Comparison of ENCODE assay signal across 8 cellular contexts in genomic region chr17:40026816-40027613, GRCh38. TPM values are rescaled to one million over a fixed set of nuclear protein-coding genes. Genes with fewer than 3 reads are reported as not detected.
A peak's percentile ranks its signal among the peaks of the same experiment; 100 is the strongest.
DNase-seq lines count a peak whose midpoint lies in the region; ATAC-seq and TF ChIP-seq lines count a peak whose summit lies in the region.

No MANE protein-coding gene starts in this region.

- peaks cover 6% of the 10 kb centered on the region for H3K4me1 Mint-ChIP-seq in neural progenitor cell
- peaks cover 24% of the 10 kb centered on the region for H3K4me1 Mint-ChIP-seq in stimulated activated naive CD8-positive, alpha-beta T cell treated with anti-CD3 and anti-CD28 coated beads, Interleukin-15, amount 100 ng/mL, for 72 hours

- H3K9me3 Mint-ChIP-seq in neural progenitor cell = no peaks in the 10 kb centered on the region
- no peaks in the 10 kb centered on the region for H3K9me3 Mint-ChIP-seq in stimulated activated naive CD8-positive, alpha-beta T cell treated with anti-CD3 and anti-CD28 coated beads, Interleukin-15, amount 100 ng/mL, for 72 hours

- H3K4me3 ChIP-seq in DND-41 (ENCODE audit: low read depth in 1 of 2, low read length in 2 of 2) = no peak overlapping the region
- no peak overlapping the region for H3K4me3 ChIP-seq in fibroblast of the aortic adventitia (ENCODE audit: low read depth, low read length)
- H3K4me3 ChIP-seq in neural progenitor cell = no peak overlapping the region

- no peaks in the 10 kb centered on the region for H4K20me1 ChIP-seq in DND-41 (ENCODE audit: insufficient read depth, low read length)
- no peaks in the 10 kb centered on the region for H4K20me1 ChIP-seq in neural progenitor cell (ENCODE audit: low read depth)

- no peaks in the 10 kb centered on the region for H3K4me1 ChIP-seq in DND-41 (ENCODE audit: insufficient read depth, low read length)
- no peaks in the 10 kb centered on the region for H3K4me1 ChIP-seq in neural progenitor cell

- no peaks in the 10 kb centered on the region for H3K27me3 ChIP-seq in DND-41 (ENCODE audit: insufficient read depth, low read length, poor library complexity)
- no peaks in the 10 kb centered on the region for H3K27me3 ChIP-seq in neural progenitor cell

- H3F3A ChIP-seq in neural progenitor cell (ENCODE audit: low read depth) = peaks cover 8% of the 10 kb centered on the region

- H3K79me2 ChIP-seq in DND-41 (ENCODE audit: insufficient read depth, low read length) (no peaks in the 10 kb centered on the region), neural progenitor cell (ENCODE audit: low read depth) (no peaks in the 10 kb centered on the region)

- H3K4me3 Mint-ChIP-seq in neural progenitor cell = no peak overlapping the region
- H3K4me3 Mint-ChIP-seq in stimulated activated naive CD8-positive, alpha-beta T cell treated with anti-CD3 and anti-CD28 coated beads, Interleukin-15, amount 100 ng/mL, for 72 hours = no peak overlapping the region

- peak; percentile 94 for ATAC-seq in DND-41 (ENCODE audit: insufficient read depth, low read depth)
- ATAC-seq in stimulated activated naive CD8-positive, alpha-beta T cell treated with anti-CD3 and anti-CD28 coated beads, Interleukin-15, amount 100 ng/mL, for 72 hours = peak; percentile 93
- no peak for ATAC-seq in GM21825 (IDR thresholded peaks at IDR 0.05; ENCODE audit: unreplicated experiment)

- H3K9ac ChIP-seq in DND-41 (ENCODE audit: low read depth, low read length) (no peak overlapping the region), neural progenitor cell (no peak overlapping the region)

- peak; percentile 72 for DNase-seq in DND-41
- peak; percentile 77 to 78 for DNase-seq in Kasumi-1 (lab: John Stamatoyannopoulos, UW)
- peak; percentile 79 for DNase-seq in RPMI8226
- DNase-seq in activated T-helper 1 cell treated with anti-CD3 and anti-CD28 coated beads, Interleukin-2, amount 50 U/mL, for 16 hours (ENCODE audit: low read depth in 1 of 2, low spot score in 1 of 2) = peak; percentile 55 to 64
- peak; percentile 84 for DNase-seq in fibroblast of the aortic adventitia (ENCODE audit: low read depth)
- DNase-seq in neural progenitor cell (ENCODE audit: low spot score) = peak; percentile 92
- DNase-seq in stimulated activated naive CD8-positive, alpha-beta T cell treated with anti-CD3 and anti-CD28 coated beads, Interleukin-15, amount 100 ng/mL, for 72 hours = peak; percentile 69 to 71

- no peak overlapping the region for H2AFZ ChIP-seq in DND-41 (ENCODE audit: low read depth, low read length)
- H2AFZ ChIP-seq in neural progenitor cell (replicated peaks) = no peak overlapping the region

- no peak overlapping the region for H3K4me2 ChIP-seq in DND-41 (ENCODE audit: insufficient read depth, low read length)
- H3K4me2 ChIP-seq in neural progenitor cell = no peak overlapping the region

- H3K27ac ChIP-seq in DND-41 (ENCODE audit: low read length) (no peak overlapping the region; the same call in 1 of the 2 replicates), neural progenitor cell (no peak overlapping the region)

- H3K36me3 Mint-ChIP-seq in neural progenitor cell = peaks cover 33% of the 10 kb centered on the region

- no peak overlapping the region for H3K27ac Mint-ChIP-seq in neural progenitor cell
- peak overlapping the region in 1 of 2 donors; percentile 54 for H3K27ac Mint-ChIP-seq in stimulated activated naive CD8-positive, alpha-beta T cell treated with anti-CD3 and anti-CD28 coated beads, Interleukin-15, amount 100 ng/mL, for 72 hours

- peaks cover 82% of the 10 kb centered on the region for H3K36me3 ChIP-seq in DND-41 (ENCODE audit: insufficient read depth, low read length)
- H3K36me3 ChIP-seq in neural progenitor cell = no peaks in the 10 kb centered on the region

- H3K27me3 Mint-ChIP-seq in neural progenitor cell (ENCODE audit: insufficient read depth, low read depth) = peaks cover 3% of the 10 kb centered on the region
- no peaks in the 10 kb centered on the region for H3K27me3 Mint-ChIP-seq in stimulated activated naive CD8-positive, alpha-beta T cell treated with anti-CD3 and anti-CD28 coated beads, Interleukin-15, amount 100 ng/mL, for 72 hours

- TF ChIP-seq CTCF in DND-41 (IDR thresholded peaks at IDR 0.05; ENCODE audit: borderline replicate concordance, extremely low read depth, low read length, poor library complexity, severe bottlenecking) (peak; percentile 91), fibroblast of the aortic adventitia (IDR thresholded peaks at IDR 0.05; ENCODE audit: insufficient read depth, low read length) (peak; percentile 92), neural progenitor cell (IDR thresholded peaks at IDR 0.05) (peak; percentile 86)

- H3K9me3 ChIP-seq in DND-41 (ENCODE audit: insufficient read depth, low read length, severe bottlenecking) (no peaks in the 10 kb centered on the region), neural progenitor cell (ENCODE audit: low read depth) (no peaks in the 10 kb centered on the region)

RNA-seq across cellular contexts. Expression of gene CSF3, which starts 11.8 kb away (rescaled TPM):
- total RNA-seq in fibroblast of the aortic adventitia (ENCODE audit: low replicate concordance) = 0.25 TPM in 1 of 2 replicates, not detected in the other
- total RNA-seq in neural progenitor cell (ENCODE audit: low replicate concordance) = not detected in 2 replicates

RNA-seq across cellular contexts. Expression of gene MED24, which starts 27.2 kb away (rescaled TPM):
- total RNA-seq in fibroblast of the aortic adventitia (ENCODE audit: low replicate concordance) = 42.8 and 68.1 TPM in 2 replicates
- 64.3 and 109 TPM in 2 replicates for total RNA-seq in neural progenitor cell (ENCODE audit: low replicate concordance)

RNA-seq across cellular contexts. Expression of gene THRA, which starts 35.8 kb away (rescaled TPM):
- total RNA-seq in fibroblast of the aortic adventitia (ENCODE audit: low replicate concordance) (23.0 and 26.0 TPM in 2 replicates), neural progenitor cell (ENCODE audit: low replicate concordance) (14.5 and 20.8 TPM in 2 replicates)

RNA-seq across cellular contexts. Expression of gene PSMD3, which starts 46.4 kb away (rescaled TPM):
- total RNA-seq in fibroblast of the aortic adventitia (ENCODE audit: low replicate concordance) (41.9 and 73.5 TPM in 2 replicates), neural progenitor cell (ENCODE audit: low replicate concordance) (71.6 and 131 TPM in 2 replicates)
